ENCODE assay signal across 34 cellular contexts in the genomic region with DNA sequence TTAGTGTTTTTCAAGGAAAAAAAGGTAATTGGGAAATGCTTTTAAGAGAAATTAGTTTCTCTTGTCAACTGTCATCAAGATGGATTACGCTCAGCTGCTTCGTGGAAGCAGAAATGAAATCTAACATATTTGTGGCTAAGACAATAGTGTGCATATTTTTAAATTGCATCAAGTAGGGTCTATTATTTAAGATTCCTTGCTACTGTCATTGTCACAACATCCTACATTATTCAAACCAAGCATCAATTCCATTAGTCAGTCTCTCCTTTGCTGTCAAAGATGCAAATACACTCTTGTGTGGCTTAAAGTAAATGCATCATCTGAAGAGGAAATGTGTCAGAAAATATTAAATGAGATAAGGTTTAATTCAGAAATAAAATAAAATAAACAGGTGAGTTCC.
"Had no signal": no experiment of that assay in that cellular context is flagged by ENCODE, and none has a peak within 500 bp of the region (broad histone marks: within the 10 kb centered on the region; RNA-seq: fewer than 3 reads in every experiment).

No MANE protein-coding gene starts in this region.

- H3K4me2 ChIP-seq: KMS-11 had no signal

- H3K27ac ChIP-seq: KMS-11 had no signal

- H3K9ac ChIP-seq: KMS-11 had no signal

- H3K4me3 ChIP-seq: MG63 had no signal

- H3K9me3 ChIP-seq: MG63 had no signal

- DNase-seq: Karpas-422, Kasumi-1, MG63, MM.1S, MV-4-11, NCI-H1048, NCI-H1092, NCI-H1092 treated with DMSO at 0.1 percent for 48 hours, NCI-H1105, NCI-H1105 treated with DMSO at 0.1 percent for 48 hours, NCI-H1417, NCI-H1417 treated with DMSO at 0.1 percent for 48 hours, NCI-H1436, NCI-H1436 treated with DMSO at 0.1 percent for 48 hours, NCI-H146, NCI-H1694, NCI-H1694 treated with DMSO at 0.1 percent for 48 hours, NCI-H187, NCI-H187 treated with DMSO at 0.1 percent for 48 hours, NCI-H1930, NCI-H2029, NCI-H2029 treated with DMSO at 0.1 percent for 48 hours, NCI-H2081, NCI-H2081 treated with DMSO at 0.1 percent for 48 hours, NCI-H2107, NCI-H2171, NCI-H2171 treated with DMSO at 0.1 percent for 48 hours, NCI-H2227 treated with DMSO at 0.1 percent for 48 hours, NCI-H226, NCI-H345, NCI-H446, NCI-H446 treated with DMSO at 0.1 percent for 48 hours, NCI-H510A had no signal

- H3K36me3 ChIP-seq: MG63 had no signal

- H3K27me3 ChIP-seq: MG63 had no signal
